8 cellular contexts compared by ENCODE assay signal in genomic region chr15:90931737-90932659, GRCh38. TPM values are rescaled to one million over a fixed set of nuclear protein-coding genes. Genes with fewer than 3 reads are reported as not detected.
DNase-seq lines count a peak whose midpoint lies in the region; ATAC-seq and TF ChIP-seq lines count a peak whose summit lies in the region.

A gene with protein sequence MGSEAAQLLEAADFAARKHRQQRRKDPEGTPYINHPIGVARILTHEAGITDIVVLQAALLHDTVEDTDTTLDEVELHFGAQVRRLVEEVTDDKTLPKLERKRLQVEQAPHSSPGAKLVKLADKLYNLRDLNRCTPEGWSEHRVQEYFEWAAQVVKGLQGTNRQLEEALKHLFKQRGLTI (minus strand): TSS chr15:90932549. CDS start chr15:90932540, 9 bp downstream.

- POLR2A ChIA-PET in activated naive CD8-positive, alpha-beta T cell treated with anti-CD3 and anti-CD28 coated beads, Interleukin-2, amount 10 ng/mL, durations not matched to agents 7 days and 5 days (lab: Charles Lee) = interaction anchor here (0.6 to 8.0 kb wide), 29 partner anchors 10 to 698 kb away, joined by 3 to 141 read pairs (median 3); partner anchors contain the start of genes BLM, CIB1, GDPGP1 and MAN2A2

- H3K36me3 Mint-ChIP-seq in activated naive CD8-positive, alpha-beta T cell treated with anti-CD3 and anti-CD28 coated beads, Interleukin-2, amount 10 ng/mL, durations not matched to agents 7 days and 5 days = peaks cover 5% of the 10 kb centered on the region

- H3K4me3 Mint-ChIP-seq in activated naive CD8-positive, alpha-beta T cell treated with anti-CD3 and anti-CD28 coated beads, Interleukin-2, amount 10 ng/mL, durations not matched to agents 7 days and 5 days = peak within 1 kb of the TSS; percentile 99

- H3K4me2 ChIP-seq in SU-DHL-6 (ENCODE audit: low read depth, low read length, poor library complexity, severe bottlenecking) = peak within 1 kb of the TSS; percentile 75

- peaks cover 6% of the 10 kb centered on the region for H3K4me1 ChIP-seq in cardiac muscle cell (ENCODE audit: low read depth)
- peaks cover 18 to 59% (median 41%) of the 10 kb centered on the region in 4 donors for H3K4me1 ChIP-seq in transverse colon

- intact Hi-C loops in transverse colon (cut with DNase I; ENCODE audit: low total_unique reads) = no loop called here

- H3K9me3 Mint-ChIP-seq in activated naive CD8-positive, alpha-beta T cell treated with anti-CD3 and anti-CD28 coated beads, Interleukin-2, amount 10 ng/mL, durations not matched to agents 7 days and 5 days = no peaks in the 10 kb centered on the region

- H3K9ac ChIP-seq in SU-DHL-6 (ENCODE audit: low read length) = peak within 1 kb of the TSS; percentile 75

- in situ Hi-C loops in transverse colon (cut with MboI; ENCODE audit: low pct_ligation_motif_present in 1 of 4, low pct_unique_long_range_greater_than_20kb in 1 of 4, low sequenced_read_pairs in 3 of 4) = no loop called here

- H3K79me2 ChIP-seq in SU-DHL-6 (ENCODE audit: insufficient read depth, low read length) = peaks cover 17% of the 10 kb centered on the region

- peak; percentile 66 for DNase-seq in NCI-H1092 treated with DMSO at 0.1 percent for 48 hours (lab: John Stamatoyannopoulos, UW)
- DNase-seq in activated naive CD8-positive, alpha-beta T cell treated with anti-CD3 and anti-CD28 coated beads, Interleukin-2, amount 10 ng/mL, durations not matched to agents 7 days and 5 days = peak; percentile 98
- DNase-seq in cardiac muscle cell (ENCODE audit: low read depth in 1 of 2, low spot score in 1 of 2) = peak; percentile 88 to 91
- peak; percentile 72 for DNase-seq in pons (ENCODE audit: low spot score)
- DNase-seq in transverse colon = peak; percentile 95

- peaks cover 20% of the 10 kb centered on the region for H3F3A ChIP-seq in SU-DHL-6 (ENCODE audit: insufficient read depth)

- no peak for TF ChIP-seq EP300 in transverse colon (IDR thresholded peaks at IDR 0.05; ENCODE audit: low read depth)

- H3K36me3 ChIP-seq in SU-DHL-6 (ENCODE audit: low read length) (0 out of 2 replicates have a peak, but pooled peaks cover 2% of the 10 kb centered on the region), cardiac muscle cell (no peaks in the 10 kb centered on the region), transverse colon (no peaks in the 10 kb centered on the region)

- H3K4me3 ChIP-seq in SU-DHL-6 (ENCODE audit: insufficient read depth, low read length, poor library complexity, severe bottlenecking) (peak within 1 kb of the TSS; percentile 70), cardiac muscle cell (peak within 1 kb of the TSS; percentile 66), transverse colon (peak within 1 kb of the TSS; percentile 54 to 93 (median 80))

- H3K27ac ChIP-seq in SU-DHL-6 (ENCODE audit: low read depth, low read length) (peak within 1 kb of the TSS; percentile 85), cardiac muscle cell (peak within 1 kb of the TSS; percentile 51), transverse colon (peak within 1 kb of the TSS; percentile 94 to 96 (median 95))

- no peaks in the 10 kb centered on the region for H3K9me2 ChIP-seq in SU-DHL-6 (replicated peaks; ENCODE audit: insufficient read depth, low read length)

- H3K9me3 ChIP-seq in SU-DHL-6 (ENCODE audit: insufficient read depth, low read length) = no peaks in the 10 kb centered on the region
- H3K9me3 ChIP-seq in cardiac muscle cell (ENCODE audit: low read depth) = no peaks in the 10 kb centered on the region
- no peaks in the 10 kb centered on the region for H3K9me3 ChIP-seq in transverse colon

- WGBS in transverse colon (ENCODE audit: low coverage in 1 of 2), 2 donors = 0 to 3% methylated on average over 1 to 19 of the region's 54 CpGs

- peak within 1 kb of the TSS; percentile 99 for H3K27ac Mint-ChIP-seq in activated naive CD8-positive, alpha-beta T cell treated with anti-CD3 and anti-CD28 coated beads, Interleukin-2, amount 10 ng/mL, durations not matched to agents 7 days and 5 days

- ATAC-seq in HG02623 (IDR thresholded peaks at IDR 0.05; ENCODE audit: unreplicated experiment) = peak; percentile 37
- peak; percentile 55 for ATAC-seq in activated naive CD8-positive, alpha-beta T cell treated with anti-CD3 and anti-CD28 coated beads, Interleukin-2, amount 10 ng/mL, durations not matched to agents 7 days and 5 days (ENCODE audit: low read depth)

- H3K27me3 ChIP-seq in SU-DHL-6 (ENCODE audit: low read length) (no peaks in the 10 kb centered on the region), cardiac muscle cell (no peaks in the 10 kb centered on the region), transverse colon (no peaks in the 10 kb centered on the region)

- H4K20me1 ChIP-seq in SU-DHL-6 (ENCODE audit: low read depth, low read length) = no peaks in the 10 kb centered on the region

- TF ChIP-seq CTCF in GM12872 (IDR thresholded peaks at IDR 0.05; ENCODE audit: insufficient read depth, low read depth, low read length) (peak; percentile 93), SU-DHL-6 (IDR thresholded peaks at IDR 0.05; ENCODE audit: insufficient read depth, low read length, poor library complexity, severe bottlenecking) (peak; percentile 80), cardiac muscle cell (IDR thresholded peaks at IDR 0.05; ENCODE audit: low read depth, low read length) (peak; percentile 87), transverse colon (IDR thresholded peaks at IDR 0.05) (peak; percentile 87 to 97 (median 96))

- peak; percentile 86 for TF ChIP-seq POLR2A in transverse colon (IDR thresholded peaks at IDR 0.05)

- H3K27me3 Mint-ChIP-seq in activated naive CD8-positive, alpha-beta T cell treated with anti-CD3 and anti-CD28 coated beads, Interleukin-2, amount 10 ng/mL, durations not matched to agents 7 days and 5 days = no peaks in the 10 kb centered on the region

- H3K4me1 Mint-ChIP-seq in activated naive CD8-positive, alpha-beta T cell treated with anti-CD3 and anti-CD28 coated beads, Interleukin-2, amount 10 ng/mL, durations not matched to agents 7 days and 5 days = peaks cover 45% of the 10 kb centered on the region

- H2AFZ ChIP-seq in SU-DHL-6 (ENCODE audit: low read depth, low read length, severe bottlenecking) = peak within 1 kb of the TSS; percentile 75

RNA-seq across cellular contexts. Expression of the gene that starts here (rescaled TPM):
- 10 to 100 TPM; 28.1 to 29.2 TPM for total RNA-seq in activated naive CD8-positive, alpha-beta T cell treated with anti-CD3 and anti-CD28 coated beads, Interleukin-2, amount 10 ng/mL, durations not matched to agents 7 days and 5 days
- total RNA-seq in cardiac muscle cell = 31.2 and 32.5 TPM in 2 replicates
- polyA plus RNA-seq in cardiac muscle cell = 22.5 and 24.9 TPM in 2 replicates
- 10 to 100 TPM; 13.8 to 21.8 (median 17.9) TPM for total RNA-seq in transverse colon

Comparison
In these comparisons a context has a peak if more than half of its experiments do, and no peak if none do; other contexts are left out.
1. Peak in every context shown above with its lines: DNase-seq, ATAC-seq, H3K4me3 ChIP-seq and H3K27ac ChIP-seq.